ENCODE assay signal across 8 cellular contexts in genomic region chr15:92832992-92833438, GRCh38.
DNase-seq lines count a peak whose midpoint lies in the region; ATAC-seq, FAIRE-seq and TF ChIP-seq lines count a peak whose summit lies in the region.

No MANE protein-coding gene starts in this region.

- H3K27me3 ChIP-seq in CD4-positive, alpha-beta memory T cell (ENCODE audit: insufficient read depth, low read length): no peaks in the 10 kb centered on the region
- H3K27me3 ChIP-seq in OCI-LY3 (ENCODE audit: low read depth, low read length): no peaks in the 10 kb centered on the region
- no peaks in the 10 kb centered on the region for H3K27me3 ChIP-seq in H1 (replicated peaks in 1 of 4; ENCODE audit: control insufficient read depth in 3 of 4, extremely low read depth in 1 of 4, insufficient read depth in 3 of 4, low read length in 3 of 4)

- WGBS in H1 (ENCODE audit: extremely low coverage in 1 of 2, insufficient coverage in 1 of 2, insufficient read length in 1 of 2, insufficient replicate concordance in 2 of 2, low coverage in 1 of 2, low lambda C conversion rate in 2 of 2, missing lambda C conversion rate in 1 of 2), 2 experiments: 95% methylated on average over 5 of the region's 5 CpGs; no CpG with 5 or more reads in 1 of the 2 experiments

- H4K91ac ChIP-seq in H1 (replicated peaks; ENCODE audit: insufficient read length, low read length): no peak overlapping the region

- H3K79me1 ChIP-seq in H1 (ENCODE audit: low read depth, low read length): no peaks in the 10 kb centered on the region

- peak overlapping the region; percentile 54 for H2AFZ ChIP-seq in OCI-LY3 (ENCODE audit: low read depth, low read length)
- H2AFZ ChIP-seq in H1 (ENCODE audit: low read length): 0 out of 2 replicates have a peak overlapping the region, but pooled peaks have one; percentile 29

- no peak for FAIRE-seq in H1 (lab: Jason Lieb, UNC)

- CTCF ChIA-PET in CD4-positive, alpha-beta memory T cell (lab: Charles Lee; ENCODE audit: partially characterized antibody): interaction anchor here (0.8 to 7.3 kb wide), 11 partner anchors 10 to 75 kb away, joined by 3 to 64 read pairs (median 8); partner anchors contain the start of gene CHD2
- CTCF ChIA-PET in H1 (lab: Charles Lee; ENCODE audit: partially characterized antibody): interaction anchor here (1.0 to 2.2 kb wide), 4 partner anchors 11 to 37 kb away, joined by 3 to 11 read pairs (median 5); no protein-coding TSS in a partner anchor

- TF ChIP-seq EP300 in H1 (IDR thresholded peaks at IDR 0.05; ENCODE audit: borderline replicate concordance in 1 of 2, low read depth in 2 of 2, low read length in 2 of 2): no peak

- H3K36me3 ChIP-seq in CD4-positive, alpha-beta memory T cell (ENCODE audit: insufficient read depth, low read length): no peaks in the 10 kb centered on the region
- H3K36me3 ChIP-seq in OCI-LY3 (replicated peaks; ENCODE audit: low read depth, low read length) (no peaks in the 10 kb centered on the region), H1 (ENCODE audit: control insufficient read depth in 2 of 4, insufficient read depth in 4 of 4, low read length in 3 of 4) (no peaks in the 10 kb centered on the region)

- H3K4me2 ChIP-seq in OCI-LY3 (ENCODE audit: low read length): peak overlapping the region; percentile 88
- no peak overlapping the region for H3K4me2 ChIP-seq in H1 (ENCODE audit: insufficient read depth in 1 of 2, low read depth in 2 of 2, low read length in 2 of 2)

- H3K27ac ChIP-seq in CD4-positive, alpha-beta memory T cell (ENCODE audit: low read depth, low read length): peak overlapping the region; percentile 66
- H3K27ac ChIP-seq in OCI-LY3 (ENCODE audit: low read length) (peak overlapping the region; percentile 88), H1 (ENCODE audit: low read depth, low read length) (peak overlapping the region; percentile 73; the same call in 1 of the 2 replicates)

- no peak overlapping the region for H4K5ac ChIP-seq in H1 (ENCODE audit: insufficient read length, low read depth, low read length)

- H3K36me3 Mint-ChIP-seq in CD4-positive, alpha-beta memory T cell: peaks cover 0 to 3% of the 10 kb centered on the region in 2 donors
- H3K36me3 Mint-ChIP-seq in osteocyte (ENCODE audit: unreplicated experiment): no peaks in the 10 kb centered on the region

- H2BK15ac ChIP-seq in H1 (ENCODE audit: low read length): 0 out of 2 replicates have a peak overlapping the region, but pooled peaks have one; percentile 83

- H2BK20ac ChIP-seq in H1 (ENCODE audit: low read length): peak overlapping the region; percentile 9; the same call in 1 of the 2 replicates

- no peak overlapping the region for H3K23ac ChIP-seq in H1 (ENCODE audit: insufficient read length)

- H3K79me2 ChIP-seq in OCI-LY3 (ENCODE audit: low read length): no peaks in the 10 kb centered on the region
- no peaks in the 10 kb centered on the region for H3K79me2 ChIP-seq in H1 (ENCODE audit: control insufficient read depth in 1 of 2, insufficient read depth in 2 of 2, low read length in 2 of 2)

- peak in 1 of 5 donors; percentile 63 for DNase-seq in CD4-positive, alpha-beta memory T cell
- DNase-seq in H1 (ENCODE audit: low read depth in 1 of 2, low spot score in 2 of 2) (no peak), osteocyte (ENCODE audit: extremely low spot score, unreplicated experiment) (no peak), AML-193 (lab: John Stamatoyannopoulos, UW) (no peak), NOMO-1 treated with DMSO at 0.1 percent for 48 hours (lab: John Stamatoyannopoulos, UW; ENCODE audit: unreplicated experiment) (no peak)

- POLR2A ChIA-PET in CD4-positive, alpha-beta memory T cell (lab: Charles Lee; ENCODE audit: partially characterized antibody): interaction anchor here (0.6 to 7.0 kb wide), 10 partner anchors 13 to 85 kb away, joined by 3 to 477 read pairs (median 84); partner anchors contain the start of gene CHD2
- POLR2A ChIA-PET in H1 (lab: Charles Lee; ENCODE audit: partially characterized antibody): interaction anchor here (1.2 to 5.7 kb wide), 9 partner anchors 10 to 71 kb away, joined by 3 to 68 read pairs (median 6); partner anchors contain the start of gene CHD2

- peak overlapping the region in 1 of 2 donors; percentile 34 for H3K4me3 ChIP-seq in CD4-positive, alpha-beta memory T cell (ENCODE audit: low read length in 2 of 2)
- peak overlapping the region; percentile 67 for H3K4me3 ChIP-seq in OCI-LY3 (ENCODE audit: low read length)
- H3K4me3 ChIP-seq in H1 (ENCODE audit: extremely low read depth in 1 of 4, insufficient read depth in 2 of 4, low read depth in 3 of 4, low read length in 4 of 4): no peak overlapping the region

- H3K4ac ChIP-seq in H1 (replicated peaks; ENCODE audit: insufficient read length, low read depth, low read length): no peak overlapping the region

- no peak overlapping the region for H3K56ac ChIP-seq in H1 (replicated peaks; ENCODE audit: insufficient read length, low read depth, low read length)

- H3K14ac ChIP-seq in H1 (ENCODE audit: insufficient read length): no peak overlapping the region

- H4K20me1 ChIP-seq in OCI-LY3 (ENCODE audit: insufficient read depth, low read length) (no peaks in the 10 kb centered on the region), H1 (replicated peaks in 1 of 2; ENCODE audit: control insufficient read depth in 1 of 2, insufficient read depth in 2 of 2, low read length in 2 of 2) (no peaks in the 10 kb centered on the region)

- H3K23me2 ChIP-seq in H1 (ENCODE audit: low read depth, low read length): no peaks in the 10 kb centered on the region

- H3K9ac ChIP-seq in OCI-LY3 (ENCODE audit: low read length) (peak overlapping the region; percentile 67), H1 (replicated peaks in 1 of 4; ENCODE audit: extremely low read depth in 1 of 4, low read depth in 3 of 4, low read length in 3 of 4) (no peak overlapping the region)

- H4K8ac ChIP-seq in H1 (ENCODE audit: extremely low read depth, insufficient read depth, low read length): no peak overlapping the region

- TF ChIP-seq CTCF in OCI-LY3 (IDR thresholded peaks at IDR 0.05; ENCODE audit: low read depth, low read length): no peak
- no peak for TF ChIP-seq CTCF in H1 (IDR thresholded peaks at IDR 0.05; ENCODE audit: control extremely low read depth in 1 of 3, insufficient read depth in 1 of 3, low read depth in 1 of 3, low read length in 3 of 3)
- no peak for TF ChIP-seq CTCF in osteocyte (IDR thresholded peaks at IDR 0.05)

- peak overlapping the region; percentile 19; the same call in 1 of the 2 replicates for H3K18ac ChIP-seq in H1 (ENCODE audit: extremely low read depth, low read length)

- H3K4me1 ChIP-seq in CD4-positive, alpha-beta memory T cell (ENCODE audit: insufficient read depth, low read length): peaks cover 47% of the 10 kb centered on the region
- H3K4me1 ChIP-seq in OCI-LY3 (ENCODE audit: low read length) (peaks cover 34% of the 10 kb centered on the region), H1 (replicated peaks in 1 of 4; ENCODE audit: control insufficient read depth in 3 of 4, insufficient read depth in 4 of 4, low read length in 3 of 4) (peaks cover 3 to 15% (median 11%) of the 10 kb centered on the region in 4 experiments; a peak in 6 of 7 replicates)

- intact Hi-C loops in CD4-positive, alpha-beta memory T cell (cut with micrococcal nuclease): no loop called here

- H3K4me3 Mint-ChIP-seq in CD4-positive, alpha-beta memory T cell: peak overlapping the region in 5 of 8 donors; percentile 8 to 82 (median 40)
- peak overlapping the region; percentile 29 for H3K4me3 Mint-ChIP-seq in osteocyte (ENCODE audit: unreplicated experiment)

- H3K27me3 Mint-ChIP-seq in CD4-positive, alpha-beta memory T cell: peaks cover 0 to 1% of the 10 kb centered on the region in 2 donors
- H3K27me3 Mint-ChIP-seq in osteocyte (ENCODE audit: unreplicated experiment): no peaks in the 10 kb centered on the region

- TF ChIP-seq POLR2A in H1 (IDR thresholded peaks at IDR 0.05; ENCODE audit: control extremely low read depth in 1 of 2, low read depth in 2 of 2, low read length in 2 of 2): no peak

- H2AK5ac ChIP-seq in H1 (ENCODE audit: low read depth, low read length): no peak overlapping the region

- H3K27ac Mint-ChIP-seq in CD4-positive, alpha-beta memory T cell: peak overlapping the region; percentile 93 to 99 (median 95)
- H3K27ac Mint-ChIP-seq in osteocyte (ENCODE audit: unreplicated experiment): peak overlapping the region; percentile 97

- H3K4me1 Mint-ChIP-seq in CD4-positive, alpha-beta memory T cell: peaks cover 29 to 48% (median 38%) of the 10 kb centered on the region in 4 donors
- peaks cover 42% of the 10 kb centered on the region for H3K4me1 Mint-ChIP-seq in osteocyte (ENCODE audit: unreplicated experiment)

- H2BK120ac ChIP-seq in H1 (replicated peaks; ENCODE audit: low read depth, low read length): no peak overlapping the region

- H3K9me3 Mint-ChIP-seq in CD4-positive, alpha-beta memory T cell: no peaks in the 10 kb centered on the region
- no peaks in the 10 kb centered on the region for H3K9me3 Mint-ChIP-seq in osteocyte (ENCODE audit: unreplicated experiment)

- no peak for ATAC-seq in GM21526 (IDR thresholded peaks at IDR 0.05; ENCODE audit: low FRiP score, unreplicated experiment)
- no peak for ATAC-seq in HG03432 (IDR thresholded peaks at IDR 0.05; ENCODE audit: unreplicated experiment)

- H2BK5ac ChIP-seq in H1 (ENCODE audit: low read depth, low read length): peak overlapping the region; percentile 80; the same call in 1 of the 2 replicates

- no peaks in the 10 kb centered on the region for H3K9me3 ChIP-seq in CD4-positive, alpha-beta memory T cell (ENCODE audit: control insufficient read depth in 1 of 2, low read length in 2 of 2)
- no peaks in the 10 kb centered on the region for H3K9me3 ChIP-seq in OCI-LY3 (ENCODE audit: insufficient read depth, low read length)
- no peaks in the 10 kb centered on the region for H3K9me3 ChIP-seq in H1 (ENCODE audit: insufficient read depth in 2 of 2, low read depth in 1 of 2, low read length in 1 of 2)

- TF ChIP-seq RAD21 in H1 (IDR thresholded peaks at IDR 0.05 in 1 of 2, conservative IDR thresholded peaks at IDR 0.05 in 1 of 2; ENCODE audit: low read depth in 2 of 2, low read length in 2 of 2): no peak

- peak overlapping the region; percentile 45; the same call in 1 of the 2 replicates for H2BK12ac ChIP-seq in H1 (ENCODE audit: low read depth, low read length)

TF ChIP-seq in H1, 55 proteins besides CTCF, POLR2A, EP300 and RAD21:
- TF ChIP-seq SIRT6 (IDR thresholded peaks at IDR 0.05; ENCODE audit: low read length) (no peak), HDAC6 (IDR thresholded peaks at IDR 0.05; ENCODE audit: low read depth, low read length) (no peak), EZH2 (IDR thresholded peaks at IDR 0.05; ENCODE audit: low read depth, low read length, severe bottlenecking) (no peak), KDM5A (IDR thresholded peaks at IDR 0.05; ENCODE audit: low read length) (no peak), SRF (IDR thresholded peaks at IDR 0.05; ENCODE audit: low read depth, low read length) (no peak), SP2 (IDR thresholded peaks at IDR 0.05; ENCODE audit: low read length) (no peak)
